Comparison of ENCODE assay signal across 15 cellular contexts in genomic region chr10:15815242-15815885, GRCh38.
"Had no signal": no experiment of that assay in that cellular context is flagged by ENCODE, and none has a peak within 500 bp of the region (broad histone marks: within the 10 kb centered on the region; RNA-seq: fewer than 3 reads in every experiment).

No MANE protein-coding gene starts in this region.

- H3K9me3 ChIP-seq: adrenal gland, gastroesophageal sphincter, testis had no signal

- DNase-seq: activated CD4-positive, CD25-positive, alpha-beta regulatory T cell; activated naive CD4-positive, alpha-beta T cell treated with anti-CD3 and anti-CD28 coated beads, Interleukin-2, amount 50 U/mL, for 16 hours; adrenal gland; central memory CD4-positive, alpha-beta T cell; effector CD8-positive, alpha-beta T cell; mesendoderm; stimulated activated CD4-positive, alpha-beta T cell treated with anti-CD3 and anti-CD28 coated beads, Interleukin-15, amount 100 ng/mL, for 24 hours; stimulated activated CD4-positive, alpha-beta T cell treated with anti-CD3 and anti-CD28 coated beads, Interleukin-4, amount 100 ng/mL, for 4 hours; stimulated activated naive CD8-positive, alpha-beta T cell treated with anti-CD3 and anti-CD28 coated beads, Interleukin-15, amount 100 ng/mL, for 72 hours; testis had no signal

- H3K27ac Mint-ChIP-seq: activated T-helper 2 cell treated with anti-CD3 and anti-CD28 coated beads, Interferon-gamma antibody, Interleukin-2, Interleukin-4, amounts not matched to agents 10 μg/mL and 5 μg/mL and 100 μg/mL, durations not matched to agents 14 hours and 24 hours and 36 hours; stimulated activated naive CD8-positive, alpha-beta T cell treated with anti-CD3 and anti-CD28 coated beads, Interleukin-15, amount 100 ng/mL, for 72 hours had no signal

- H3K36me3 ChIP-seq: adrenal gland had no signal

- H3K27ac ChIP-seq: adrenal gland, epithelial cell of prostate, gastroesophageal sphincter, testis had no signal

- H3K4me3 ChIP-seq: adrenal gland, coronary artery, gastroesophageal sphincter, testis had no signal

- H3K27me3 ChIP-seq: adrenal gland, gastroesophageal sphincter, testis had no signal

- H3K4me3 Mint-ChIP-seq: neural crest cell; stimulated activated naive CD8-positive, alpha-beta T cell treated with anti-CD3 and anti-CD28 coated beads, Interleukin-15, amount 100 ng/mL, for 72 hours had no signal

- H3K27me3 Mint-ChIP-seq: stimulated activated naive CD8-positive, alpha-beta T cell treated with anti-CD3 and anti-CD28 coated beads, Interleukin-15, amount 100 ng/mL, for 72 hours had no signal

- H3K9me3 Mint-ChIP-seq: activated T-helper 2 cell treated with anti-CD3 and anti-CD28 coated beads, Interferon-gamma antibody, Interleukin-2, Interleukin-4, amounts not matched to agents 10 μg/mL and 5 μg/mL and 100 μg/mL, durations not matched to agents 14 hours and 24 hours and 36 hours; neural crest cell; stimulated activated naive CD8-positive, alpha-beta T cell treated with anti-CD3 and anti-CD28 coated beads, Interleukin-15, amount 100 ng/mL, for 72 hours had no signal
